Comparison of ENCODE assay signal across 8 cellular contexts in genomic region chr17:81488276-81488860, GRCh38. TPM values are rescaled to one million over a fixed set of nuclear protein-coding genes. Genes with fewer than 3 reads are reported as not detected.
DNase-seq lines count a peak whose midpoint lies in the region; ATAC-seq and TF ChIP-seq lines count a peak whose summit lies in the region.

No MANE protein-coding gene starts in this region.

- in situ Hi-C loops in astrocyte of the spinal cord (cut with HindIII; ENCODE audit: low sequenced_read_pairs): no loop called here

- H3K9me3 ChIP-seq in right lobe of liver (no peaks in the 10 kb centered on the region), uterus (no peaks in the 10 kb centered on the region)

- H3K4me3 ChIP-seq in astrocyte of the spinal cord (ENCODE audit: low read depth, low read length): peak overlapping the region; percentile 41
- H3K4me3 ChIP-seq in right lobe of liver: peak overlapping the region; percentile 75 to 93 (median 77)
- H3K4me3 ChIP-seq in uterus: peak overlapping the region; percentile 41 to 54

- peaks cover 0 to 14% (median 0%) of the 10 kb centered on the region in 4 donors for H3K4me1 ChIP-seq in right lobe of liver
- H3K4me1 ChIP-seq in uterus: peaks cover 0 to 20% of the 10 kb centered on the region in 2 donors

- H3K36me3 ChIP-seq in right lobe of liver: no peaks in the 10 kb centered on the region
- no peaks in the 10 kb centered on the region for H3K36me3 ChIP-seq in uterus

- H3K27ac ChIP-seq in right lobe of liver: peak overlapping the region; percentile 76 to 91 (median 80)
- H3K27ac ChIP-seq in uterus: peak overlapping the region; percentile 65 to 76

- 15% methylated on average over 4 of the region's 52 CpGs for WGBS in right lobe of liver (ENCODE audit: insufficient coverage, low coverage, low lambda C conversion rate, missing lambda C conversion rate)

- ATAC-seq in Right ventricle myocardium superior (ENCODE audit: poor library complexity) (peak; percentile 14), right lobe of liver (peak in 3 of 4 donors; percentile 5 to 17 (median 9)), HG03159 (IDR thresholded peaks at IDR 0.05; ENCODE audit: unreplicated experiment) (no peak), GM18517 (IDR thresholded peaks at IDR 0.05; ENCODE audit: unreplicated experiment) (no peak)

- H3K27me3 ChIP-seq in right lobe of liver (no peaks in the 10 kb centered on the region), uterus (no peaks in the 10 kb centered on the region)

- no peak for TF ChIP-seq CTCF in astrocyte of the spinal cord (IDR thresholded peaks at IDR 0.05; ENCODE audit: low read depth, low read length)
- TF ChIP-seq CTCF in right lobe of liver (IDR thresholded peaks at IDR 0.05): no peak
- no peak for TF ChIP-seq CTCF in uterus (IDR thresholded peaks at IDR 0.05)

- no peak for DNase-seq in Right ventricle myocardium superior
- no peak for DNase-seq in cardiac septum (ENCODE audit: low spot score)
- DNase-seq in astrocyte of the spinal cord (ENCODE audit: low read depth, low spot score): no peak
- DNase-seq in right lobe of liver: no peak
- DNase-seq in uterus: no peak
- DNase-seq in nucleus accumbens (lab: John Stamatoyannopoulos, UW): no peak

- TF ChIP-seq POLR2A in right lobe of liver (IDR thresholded peaks at IDR 0.05): no peak
- TF ChIP-seq POLR2A in uterus (IDR thresholded peaks at IDR 0.05): no peak

- intact Hi-C loops in Right ventricle myocardium superior (cut with DNase I): no loop called here
- intact Hi-C loops in cardiac septum (cut with DNase I): no loop called here
- intact Hi-C loops in right lobe of liver (cut with DNase I): loop anchor here (10.0 kb wide), 2 partner anchors 104 to 204 kb away; no protein-coding TSS in a partner anchor
- intact Hi-C loops in uterus (cut with DNase I; ENCODE audit: low total_unique reads): loop anchor here (5.0 kb wide), 1 partner anchor 91 kb away; the partner anchor contains the start of gene BAHCC1

RNA-seq across cellular contexts. Expression of gene ACTG1, which starts 24.2 kb away (rescaled TPM):
- 369 TPM for total RNA-seq in Right ventricle myocardium superior
- total RNA-seq in cardiac septum: 634 TPM
- 1,000 to 10,000 TPM in 3 of 6 experiments, 100 to 1,000 TPM in 3; 218 to 2,508 (median 1,326) TPM for total RNA-seq in right lobe of liver
- 1,000 to 10,000 TPM; 1,023 to 5,472 (median 2,159) TPM for total RNA-seq in uterus

RNA-seq across cellular contexts. Expression of gene FSCN2, which starts 39.8 kb away (rescaled TPM):
- 0.19 TPM for total RNA-seq in Right ventricle myocardium superior
- total RNA-seq in cardiac septum: 1.1 TPM
- total RNA-seq in right lobe of liver: under 1 TPM in 1 of 6 experiments, not detected in 5; 0.22 TPM
- total RNA-seq in uterus: 1 to 10 TPM in 2 of 4 donors, not detected in 2; 5.0 to 7.4 TPM

Comparison
In these comparisons a context has a peak if more than half of its experiments do, and no peak if none do; other contexts are left out.
1. ATAC-seq: peak in Right ventricle myocardium superior (single experiment) and right lobe of liver (3 of 4); none in HG03159 (single experiment) and GM18517 (single experiment).
2. intact Hi-C loops: an anchor here in right lobe of liver (10.0 kb wide) and uterus (5.0 kb wide); none called in Right ventricle myocardium superior and cardiac septum.
3. Peak in every context shown above with its lines, with median percentiles within 50 percentile points of each other: H3K4me3 ChIP-seq.